9 cellular contexts compared by ENCODE assay signal in genomic region chr16:4111748-4112696, GRCh38. TPM values are rescaled to one million over a fixed set of nuclear protein-coding genes. Genes with fewer than 3 reads are reported as not detected.
A peak's percentile ranks its signal among the peaks of the same experiment; 100 is the strongest.
DNase-seq lines count a peak whose midpoint lies in the region; ATAC-seq and TF ChIP-seq lines count a peak whose summit lies in the region.
"Had no signal": no experiment of that assay in that cellular context is flagged by ENCODE, and none has a peak within 500 bp of the region (broad histone marks: within the 10 kb centered on the region; RNA-seq: fewer than 3 reads in every experiment).

No MANE protein-coding gene starts in this region.

- H3K9me3 Mint-ChIP-seq in stimulated activated naive CD8-positive, alpha-beta T cell treated with anti-CD3 and anti-CD28 coated beads, Interleukin-15, Interleukin-2, amounts not matched to agents 100 ng/mL and 50 ng/mL, for 24 hours = no peaks in the 10 kb centered on the region

- peak overlapping the region; percentile 11 for H3K4me3 Mint-ChIP-seq in stimulated activated naive CD8-positive, alpha-beta T cell treated with anti-CD3 and anti-CD28 coated beads, Interleukin-15, Interleukin-2, amounts not matched to agents 100 ng/mL and 50 ng/mL, for 24 hours

- no peaks in the 10 kb centered on the region for H3K9me3 ChIP-seq in mesodermal cell (ENCODE audit: control insufficient read depth, low read length)

- peaks cover 58% of the 10 kb centered on the region for H3K4me1 ChIP-seq in mesodermal cell (ENCODE audit: control insufficient read depth, insufficient read depth, low read length, poor library complexity, severe bottlenecking)

- peak overlapping the region; percentile 15 for H3K4me3 ChIP-seq in brain microvascular endothelial cell (ENCODE audit: low read depth, low read length)
- peak overlapping the region; percentile 61 for H3K4me3 ChIP-seq in mesodermal cell (ENCODE audit: extremely low read depth, insufficient read depth, low read length, poor library complexity, severe bottlenecking)

- no peak for TF ChIP-seq CTCF in brain microvascular endothelial cell (IDR thresholded peaks at IDR 0.05; ENCODE audit: low read depth, low read length, missing control alignments)

- no peak for ATAC-seq in stimulated activated naive CD8-positive, alpha-beta T cell treated with anti-CD3 and anti-CD28 coated beads, Interleukin-15, Interleukin-2, amounts not matched to agents 100 U/mL and 50 U/mL, for 24 hours
- ATAC-seq in HG02588 (IDR thresholded peaks at IDR 0.05; ENCODE audit: unreplicated experiment) = no peak

- H3K27ac ChIP-seq in brain microvascular endothelial cell (no peak overlapping the region), mesodermal cell (ENCODE audit: low read depth, low read length, severe bottlenecking) (peak overlapping the region; percentile 10)

- H3K27me3 Mint-ChIP-seq in stimulated activated naive CD8-positive, alpha-beta T cell treated with anti-CD3 and anti-CD28 coated beads, Interleukin-15, Interleukin-2, amounts not matched to agents 100 ng/mL and 50 ng/mL, for 24 hours = peaks cover 2% of the 10 kb centered on the region

- no peak for DNase-seq in stimulated activated naive CD8-positive, alpha-beta T cell treated with anti-CD3 and anti-CD28 coated beads, Interleukin-15, Interleukin-2, amounts not matched to agents 100 U/mL and 50 U/mL, for 24 hours
- DNase-seq in brain microvascular endothelial cell (no peak), NCI-H82 (lab: John Stamatoyannopoulos, UW) (no peak), GF-D8 (lab: John Stamatoyannopoulos, UW) (no peak)
- no peak for DNase-seq in stimulated activated CD4-positive, alpha-beta T cell treated with anti-CD3 and anti-CD28 coated beads, Interleukin-1b, Interleukin-23, amount 100 ng/mL, for 48 hours
- DNase-seq: T-helper 9 cell had no signal

- peaks cover 39% of the 10 kb centered on the region for H3K4me1 Mint-ChIP-seq in stimulated activated naive CD8-positive, alpha-beta T cell treated with anti-CD3 and anti-CD28 coated beads, Interleukin-15, Interleukin-2, amounts not matched to agents 100 ng/mL and 50 ng/mL, for 24 hours (ENCODE audit: low read depth)

- peaks cover 4% of the 10 kb centered on the region for H3K36me3 Mint-ChIP-seq in stimulated activated naive CD8-positive, alpha-beta T cell treated with anti-CD3 and anti-CD28 coated beads, Interleukin-15, Interleukin-2, amounts not matched to agents 100 ng/mL and 50 ng/mL, for 24 hours (ENCODE audit: low read depth)

- H3K36me3 ChIP-seq in brain microvascular endothelial cell (replicated peaks) (no peaks in the 10 kb centered on the region), mesodermal cell (ENCODE audit: control insufficient read depth, insufficient read depth, low read length) (peaks cover 15% of the 10 kb centered on the region)

- WGBS in mesodermal cell (ENCODE audit: insufficient coverage in 2 of 2), 2 experiments = 86 to 88% methylated on average over 11 to 13 of the region's 16 CpGs

- H3K27me3 ChIP-seq in brain microvascular endothelial cell (replicated peaks) = no peaks in the 10 kb centered on the region

- in situ Hi-C loops in brain microvascular endothelial cell (cut with HindIII; ENCODE audit: low pct_ligation_motif_present, low sequenced_read_pairs) = no loop called here

- no peak overlapping the region for H3K27ac Mint-ChIP-seq in stimulated activated naive CD8-positive, alpha-beta T cell treated with anti-CD3 and anti-CD28 coated beads, Interleukin-15, Interleukin-2, amounts not matched to agents 100 ng/mL and 50 ng/mL, for 24 hours

RNA-seq across cellular contexts. Expression of gene ADCY9, which starts 4.2 kb away (rescaled TPM):
- 9.2 TPM for polyA plus RNA-seq in mesodermal cell (2013, experiment 1 of 2)
- 10.7 TPM for polyA plus RNA-seq in mesodermal cell (2013, experiment 2 of 2)
